9 cellular contexts compared by ENCODE assay signal in the genomic region with DNA sequence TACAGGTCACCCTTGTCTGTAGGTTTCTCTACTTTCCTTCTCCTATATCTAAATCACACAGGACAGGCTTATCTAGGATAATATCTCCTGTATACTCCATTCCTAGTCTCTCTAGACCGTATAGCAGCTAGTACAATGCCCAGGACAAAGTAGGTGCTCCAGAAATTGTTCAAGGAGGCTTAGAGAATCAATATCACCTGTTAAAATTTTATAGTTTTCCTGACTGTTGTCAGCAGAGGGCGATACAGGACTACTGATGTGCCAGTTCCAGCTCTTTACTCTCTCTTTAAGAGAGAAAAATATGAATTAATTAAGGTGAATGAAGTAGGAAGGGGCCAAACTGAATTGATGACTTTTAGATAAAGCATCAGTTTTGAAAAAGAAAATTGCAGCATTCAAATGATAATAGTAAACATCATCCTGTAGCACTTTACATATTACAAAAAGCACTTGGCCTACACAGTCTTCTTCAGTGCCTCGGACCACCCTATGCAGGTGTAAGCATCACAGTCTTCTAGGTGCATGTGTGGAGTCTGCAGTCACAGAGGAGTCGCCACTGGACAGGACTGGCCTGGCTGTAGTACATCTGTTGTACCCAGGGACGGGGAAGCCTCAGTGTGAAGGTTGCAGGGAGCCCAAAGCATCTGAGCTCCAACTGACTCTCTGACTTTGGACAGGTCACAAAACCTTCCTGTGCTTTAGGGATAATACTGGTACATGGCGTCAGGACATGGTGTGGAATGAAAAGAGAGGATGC.
DNase-seq lines count a peak whose midpoint lies in the region; ATAC-seq and TF ChIP-seq lines count a peak whose summit lies in the region.
"Had no signal": no experiment of that assay in that cellular context is flagged by ENCODE, and none has a peak within 500 bp of the region (broad histone marks: within the 10 kb centered on the region; RNA-seq: fewer than 3 reads in every experiment).

No MANE protein-coding gene starts in this region.

- H3K4me3 ChIP-seq in Karpas-422 (ENCODE audit: low read length) (no peak overlapping the region), cardiac fibroblast (replicated peaks in 1 of 2; ENCODE audit: low read depth in 2 of 2, low read length in 2 of 2) (no peak overlapping the region), right lobe of liver (no peak overlapping the region)
- H3K4me3 ChIP-seq: BLaER1 had no signal

- TF ChIP-seq CTCF in cardiac fibroblast (IDR thresholded peaks at IDR 0.05; ENCODE audit: low read depth, low read length) (peak; percentile 58), right lobe of liver (IDR thresholded peaks at IDR 0.05) (peak; percentile 54 to 72 (median 62)), type B pancreatic cell (conservative IDR thresholded peaks at IDR 0.05) (peak; percentile 90)

- H4K20me1 ChIP-seq in Karpas-422 (ENCODE audit: insufficient read depth, low read depth, low read length): no peaks in the 10 kb centered on the region
- H4K20me1 ChIP-seq: BLaER1 had no signal

- H3K4me2 ChIP-seq in Karpas-422 (ENCODE audit: low read depth, low read length, poor library complexity, severe bottlenecking): no peak overlapping the region
- H3K4me2 ChIP-seq: BLaER1 had no signal

- intact Hi-C loops in right lobe of liver (cut with DNase I): loop anchor here (10.0 kb wide), 1 partner anchor 661 kb away; no protein-coding TSS in a partner anchor

- H3K27me3 ChIP-seq in Karpas-422 (ENCODE audit: low read length) (no peaks in the 10 kb centered on the region), right lobe of liver (no peaks in the 10 kb centered on the region)
- H3K27me3 ChIP-seq: BLaER1 had no signal

- TF ChIP-seq POLR2A in right lobe of liver (IDR thresholded peaks at IDR 0.05): no peak

- H3K36me3 ChIP-seq in Karpas-422 (ENCODE audit: insufficient read depth, low read length) (no peaks in the 10 kb centered on the region), right lobe of liver (no peaks in the 10 kb centered on the region)
- H3K36me3 ChIP-seq: BLaER1 had no signal

- H3K79me2 ChIP-seq in Karpas-422 (ENCODE audit: low read length): no peaks in the 10 kb centered on the region

- H3K27ac ChIP-seq in Karpas-422 (ENCODE audit: low read length): no peak overlapping the region
- no peak overlapping the region for H3K27ac ChIP-seq in right lobe of liver
- H3K27ac ChIP-seq: BLaER1 had no signal

- H3K9me3 Mint-ChIP-seq in type B pancreatic cell: no peaks in the 10 kb centered on the region

- peaks cover 4% of the 10 kb centered on the region for H3K4me1 Mint-ChIP-seq in type B pancreatic cell (ENCODE audit: unreplicated experiment)

- no peak overlapping the region for H3K4me3 Mint-ChIP-seq in type B pancreatic cell

- H3K9me2 ChIP-seq in Karpas-422 (replicated peaks; ENCODE audit: insufficient read depth, low read length): no peaks in the 10 kb centered on the region

- H2AFZ ChIP-seq in Karpas-422 (ENCODE audit: low read length): no peak overlapping the region

- in situ Hi-C loops in SK-MEL-5 (cut with HindIII; ENCODE audit: low pct_unique_long_range_greater_than_20kb, low sequenced_read_pairs): no loop called here

- DNase-seq in NCI-H1417 (lab: John Stamatoyannopoulos, UW): peak; percentile 4 to 69 (median 69)
- DNase-seq in NCI-H1417 treated with DMSO at 0.1 percent for 48 hours (lab: John Stamatoyannopoulos, UW): no peak
- peak; percentile 92 for DNase-seq in Karpas-422
- peak; percentile 66 for DNase-seq in SK-MEL-5 (ENCODE audit: low read depth, low spot score)
- peak; percentile 69 to 77 for DNase-seq in cardiac fibroblast (ENCODE audit: low read depth in 2 of 2)
- no peak for DNase-seq in right lobe of liver
- no peak for DNase-seq in type B pancreatic cell (ENCODE audit: extremely low spot score, unreplicated experiment)

- H3K27ac Mint-ChIP-seq in type B pancreatic cell: peak overlapping the region; percentile 62

- WGBS in right lobe of liver (ENCODE audit: insufficient coverage, low coverage, low lambda C conversion rate, missing lambda C conversion rate): 37% methylated on average over 6 of the region's 6 CpGs

- H3K4me1 ChIP-seq in Karpas-422 (ENCODE audit: low read length) (peaks cover 51% of the 10 kb centered on the region), right lobe of liver (no peaks in the 10 kb centered on the region)
- H3K4me1 ChIP-seq: BLaER1 had no signal

- no peaks in the 10 kb centered on the region for H3K36me3 Mint-ChIP-seq in type B pancreatic cell

- ATAC-seq in right lobe of liver: peak; percentile 64 to 73 (median 68)
- ATAC-seq in GM21737 (IDR thresholded peaks at IDR 0.05; ENCODE audit: unreplicated experiment): no peak

- no peaks in the 10 kb centered on the region for H3K27me3 Mint-ChIP-seq in type B pancreatic cell

- H3K9me3 ChIP-seq in Karpas-422 (ENCODE audit: low read length) (no peaks in the 10 kb centered on the region), right lobe of liver (no peaks in the 10 kb centered on the region)
- H3K9me3 ChIP-seq: BLaER1 had no signal

- no peak overlapping the region for H3K9ac ChIP-seq in Karpas-422 (ENCODE audit: low read length)
- H3K9ac ChIP-seq: BLaER1 had no signal

Comparison
In these comparisons a context has a peak if more than half of its experiments do, and no peak if none do; other contexts are left out.
1. DNase-seq: peak in NCI-H1417 (3 of 3), Karpas-422 (single experiment), SK-MEL-5 (single experiment) and cardiac fibroblast (2 of 2); none in NCI-H1417 treated with DMSO at 0.1 percent for 48 hours (single experiment), right lobe of liver (0 of 3) and type B pancreatic cell (single experiment).
2. Peak in every context shown above with its lines, with median percentiles within 50 percentile points of each other: CTCF ChIP-seq.